In genomic region chr7:143376396-143376795, GRCh38 we compare ENCODE assay signal across 1 cellular context.
TF ChIP-seq lines count a peak whose summit lies in the region.

No MANE protein-coding gene starts in this region.

TF ChIP-seq in HepG2, 621 proteins besides CTCF, POLR2A, EP300 and RAD21:
- TF ChIP-seq ZNF605 (CRISPR knock-in tag; IDR thresholded peaks at IDR 0.05): no peak
- no peak for TF ChIP-seq PRDM15 (CRISPR knock-in tag; IDR thresholded peaks at IDR 0.05)
- TF ChIP-seq NR1H2 (CRISPR knock-in tag; IDR thresholded peaks at IDR 0.05; ENCODE audit: borderline replicate concordance, low read depth): no peak
- no peak for TF ChIP-seq KLF9 (CRISPR knock-in tag; IDR thresholded peaks at IDR 0.05; ENCODE audit: low read depth)
- no peak for TF ChIP-seq ZNF124 (CRISPR knock-in tag; IDR thresholded peaks at IDR 0.05)
- no peak for TF ChIP-seq ETV5 (CRISPR knock-in tag; IDR thresholded peaks at IDR 0.05; ENCODE audit: borderline replicate concordance)
- no peak for TF ChIP-seq ISL2 (CRISPR knock-in tag; IDR thresholded peaks at IDR 0.05)
- no peak for TF ChIP-seq REL (CRISPR knock-in tag; conservative IDR thresholded peaks at IDR 0.05)
- TF ChIP-seq ZIK1 (CRISPR knock-in tag; IDR thresholded peaks at IDR 0.05; ENCODE audit: borderline replicate concordance, low read depth): no peak
- no peak for TF ChIP-seq PAX8 (CRISPR knock-in tag; IDR thresholded peaks at IDR 0.05; ENCODE audit: borderline replicate concordance)
- TF ChIP-seq ARID4A (CRISPR knock-in tag; IDR thresholded peaks at IDR 0.05; ENCODE audit: borderline replicate concordance): no peak
- no peak for TF ChIP-seq ZNF879 (CRISPR knock-in tag; IDR thresholded peaks at IDR 0.05)
- TF ChIP-seq NFKBIZ (CRISPR knock-in tag; IDR thresholded peaks at IDR 0.05): no peak
- no peak for TF ChIP-seq GLI4 (CRISPR knock-in tag; IDR thresholded peaks at IDR 0.05; ENCODE audit: borderline replicate concordance)
- TF ChIP-seq ZNF136 (CRISPR knock-in tag; IDR thresholded peaks at IDR 0.05; ENCODE audit: low read depth): no peak
